16 cellular contexts compared by ENCODE assay signal in genomic region chr18:22847392-22847791, GRCh38.
DNase-seq lines count a peak whose midpoint lies in the region; FAIRE-seq and TF ChIP-seq lines count a peak whose summit lies in the region.
"Had no signal": no experiment of that assay in that cellular context is flagged by ENCODE, and none has a peak within 500 bp of the region (broad histone marks: within the 10 kb centered on the region; RNA-seq: fewer than 3 reads in every experiment).

No MANE protein-coding gene starts in this region.

- H4K20me1 ChIP-seq in astrocyte (ENCODE audit: insufficient read depth, low read length) (no peaks in the 10 kb centered on the region), hepatocyte (ENCODE audit: insufficient read depth, poor library complexity, severe bottlenecking) (no peaks in the 10 kb centered on the region)

- DNase-seq in EL = peak; percentile 7
- peak; percentile 74 for DNase-seq in astrocyte (ENCODE audit: low read depth)
- DNase-seq in hepatocyte (ENCODE audit: low spot score) = no peak
- DNase-seq in renal cortical epithelial cell (ENCODE audit: low read depth) = peak; percentile 89
- DNase-seq in hypothalamus (lab: John Stamatoyannopoulos, UW) = no peak
- DNase-seq in NCI-H187 (lab: John Stamatoyannopoulos, UW) = no peak
- no peak for DNase-seq in central memory CD4-positive, alpha-beta T cell
- no peak for DNase-seq in DMS 273 treated with DMSO at 0.1 percent for 48 hours (lab: John Stamatoyannopoulos, UW)
- DNase-seq: activated CD4-positive, alpha-beta T cell treated with anti-CD3 and anti-CD28 coated beads, Interleukin-2, amount 10 ng/mL, durations not matched to agents 7 days and 5 days; activated naive CD8-positive, alpha-beta T cell treated with anti-CD3 and anti-CD28 coated beads, Interleukin-2, amount 50 U/mL, for 24 hours; activated T-cell treated with anti-CD3 and anti-CD28 coated beads, Interleukin-2, amount 50 U/mL, for 24 hours; C1 segment of cervical spinal cord; cortex of kidney; SHP77; T-helper 9 cell had no signal

- no peak overlapping the region for H3K4me3 Mint-ChIP-seq in astrocyte (ENCODE audit: unreplicated experiment)
- H3K4me3 Mint-ChIP-seq: activated CD4-positive, alpha-beta T cell treated with anti-CD3 and anti-CD28 coated beads, Interleukin-2, amount 10 ng/mL, durations not matched to agents 7 days and 5 days; activated naive CD8-positive, alpha-beta T cell treated with anti-CD3 and anti-CD28 coated beads, Interleukin-2, amount 50 U/mL, for 24 hours; activated T-cell treated with anti-CD3 and anti-CD28 coated beads, Interleukin-2, amount 50 U/mL, for 24 hours had no signal

- H3K9me2 ChIP-seq in hepatocyte (replicated peaks; ENCODE audit: insufficient read depth) = no peaks in the 10 kb centered on the region

- FAIRE-seq in astrocyte (lab: Jason Lieb, UNC) = no peak

- H3K9me3 ChIP-seq in astrocyte (ENCODE audit: insufficient read depth, low read depth, low read length) = no peaks in the 10 kb centered on the region
- no peaks in the 10 kb centered on the region for H3K9me3 ChIP-seq in hepatocyte (ENCODE audit: low read depth)
- H3K9me3 ChIP-seq: prostate gland had no signal

- no peaks in the 10 kb centered on the region for H3K36me3 Mint-ChIP-seq in astrocyte (ENCODE audit: low read depth, unreplicated experiment)

- H3K9me3 Mint-ChIP-seq in astrocyte (ENCODE audit: unreplicated experiment) = peaks cover 3% of the 10 kb centered on the region
- H3K9me3 Mint-ChIP-seq: activated CD4-positive, alpha-beta T cell treated with anti-CD3 and anti-CD28 coated beads, Interleukin-2, amount 10 ng/mL, durations not matched to agents 7 days and 5 days; activated naive CD8-positive, alpha-beta T cell treated with anti-CD3 and anti-CD28 coated beads, Interleukin-2, amount 50 U/mL, for 24 hours; activated T-cell treated with anti-CD3 and anti-CD28 coated beads, Interleukin-2, amount 50 U/mL, for 24 hours had no signal

- H3K27me3 Mint-ChIP-seq in astrocyte (ENCODE audit: low read depth, unreplicated experiment) = peaks cover 5% of the 10 kb centered on the region

- H3K9ac ChIP-seq in astrocyte (ENCODE audit: low read length) = no peak overlapping the region

- peaks cover 5% of the 10 kb centered on the region for H3K4me1 Mint-ChIP-seq in astrocyte (ENCODE audit: low read depth, unreplicated experiment)

- H3K4me2 ChIP-seq in astrocyte (ENCODE audit: low read length) = peak overlapping the region; percentile 21
- peak overlapping the region; percentile 4 for H3K4me2 ChIP-seq in hepatocyte

- TF ChIP-seq CTCF in astrocyte (IDR thresholded peaks at IDR 0.05; ENCODE audit: insufficient read depth, low read depth, low read length) = no peak
- TF ChIP-seq CTCF in hepatocyte (IDR thresholded peaks at IDR 0.05; ENCODE audit: poor library complexity) = no peak

- H3K27ac ChIP-seq in astrocyte (ENCODE audit: low read depth, low read length) (no peak overlapping the region), hepatocyte (no peak overlapping the region)
- H3K27ac ChIP-seq: prostate gland had no signal

- H3K4me1 ChIP-seq in astrocyte (ENCODE audit: insufficient read depth, low read length) (peaks cover 11% of the 10 kb centered on the region), hepatocyte (ENCODE audit: insufficient read depth) (peaks cover 11% of the 10 kb centered on the region)
- H3K4me1 ChIP-seq: prostate gland had no signal

- H3K27ac Mint-ChIP-seq in astrocyte (ENCODE audit: unreplicated experiment) = peak overlapping the region; percentile 66
- H3K27ac Mint-ChIP-seq: activated CD4-positive, alpha-beta T cell treated with anti-CD3 and anti-CD28 coated beads, Interleukin-2, amount 10 ng/mL, durations not matched to agents 7 days and 5 days; activated naive CD8-positive, alpha-beta T cell treated with anti-CD3 and anti-CD28 coated beads, Interleukin-2, amount 50 U/mL, for 24 hours; activated T-cell treated with anti-CD3 and anti-CD28 coated beads, Interleukin-2, amount 50 U/mL, for 24 hours had no signal

- H3K79me2 ChIP-seq in astrocyte (ENCODE audit: insufficient read depth, low read length) = no peaks in the 10 kb centered on the region
- no peaks in the 10 kb centered on the region for H3K79me2 ChIP-seq in hepatocyte

- no peaks in the 10 kb centered on the region for H3K27me3 ChIP-seq in astrocyte (ENCODE audit: insufficient read depth, low read length)
- no peaks in the 10 kb centered on the region for H3K27me3 ChIP-seq in hepatocyte

- H3K36me3 ChIP-seq in astrocyte (ENCODE audit: insufficient read depth, low read length) (no peaks in the 10 kb centered on the region), hepatocyte (replicated peaks; ENCODE audit: insufficient read depth, low read depth) (no peaks in the 10 kb centered on the region)
- H3K36me3 ChIP-seq: prostate gland had no signal

- H3K4me3 ChIP-seq in astrocyte (ENCODE audit: insufficient read depth, low read depth, low read length) (no peak overlapping the region), hepatocyte (no peak overlapping the region)
- H3K4me3 ChIP-seq: prostate gland had no signal

- H2AFZ ChIP-seq in astrocyte (ENCODE audit: low read depth, low read length) = no peak overlapping the region
- H2AFZ ChIP-seq in hepatocyte = no peak overlapping the region

Comparison
In these comparisons a context has a peak if more than half of its experiments do, and no peak if none do; other contexts are left out.
1. DNase-seq: peak in EL (single experiment), astrocyte (single experiment) and renal cortical epithelial cell (single experiment); none in hepatocyte (single experiment), hypothalamus (0 of 51), NCI-H187 (0 of 2), central memory CD4-positive, alpha-beta T cell (single experiment) and DMS 273 treated with DMSO at 0.1 percent for 48 hours (single experiment).